ENCODE assay signal across 8 cellular contexts in the genomic region with DNA sequence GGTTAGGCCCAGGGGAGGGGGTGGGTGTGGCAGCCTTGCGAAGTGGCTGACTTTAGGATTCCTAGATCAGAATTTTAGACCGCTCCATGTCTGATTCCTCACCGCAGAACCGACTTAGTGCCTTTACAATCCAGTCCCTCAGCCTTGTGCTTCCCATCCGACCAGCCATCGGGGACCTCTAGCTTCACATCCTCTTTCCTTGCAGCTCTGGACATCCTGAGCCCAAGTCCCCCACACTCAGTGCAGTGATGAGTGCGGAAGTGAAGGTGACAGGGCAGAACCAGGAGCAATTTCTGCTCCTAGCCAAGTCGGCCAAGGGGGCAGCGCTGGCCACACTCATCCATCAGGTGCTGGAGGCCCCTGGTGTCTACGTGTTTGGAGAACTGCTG. TPM values are rescaled to one million over a fixed set of nuclear protein-coding genes. Genes with fewer than 3 reads are reported as not detected.
DNase-seq lines count a peak whose midpoint lies in the region; ATAC-seq lines count a peak whose summit lies in the region.

No MANE protein-coding gene starts in this region.

- DNase-seq in EH (ENCODE audit: low read depth), result peak; percentile 44
- peak; percentile 15 for DNase-seq in MG63
- peak; percentile 55 for DNase-seq in activated CD8-positive, alpha-beta T cell treated with anti-CD3 and anti-CD28 coated beads, Interleukin-2, amount 10 ng/mL, durations not matched to agents 7 days and 5 days
- no peak for DNase-seq in Right ventricle myocardium superior
- DNase-seq in posterior vena cava (ENCODE audit: low spot score), result peak; percentile 79
- DNase-seq in NCI-H226, result no peak

- no peaks in the 10 kb centered on the region for H3K27me3 Mint-ChIP-seq in activated CD8-positive, alpha-beta T cell treated with anti-CD3 and anti-CD28 coated beads, Interleukin-2, amount 10 ng/mL, durations not matched to agents 7 days and 5 days (ENCODE audit: low read depth)

- intact Hi-C loops in Right ventricle myocardium superior (cut with DNase I) (no loop called here), posterior vena cava (cut with DNase I) (no loop called here)

- H3K4me3 ChIP-seq in MG63, result peak overlapping the region; percentile 67

- H3K9me3 ChIP-seq in MG63, result no peaks in the 10 kb centered on the region

- H3K27me3 ChIP-seq in MG63, result no peaks in the 10 kb centered on the region

- CTCF ChIA-PET in activated CD8-positive, alpha-beta T cell treated with anti-CD3 and anti-CD28 coated beads, Interleukin-2, amount 10 ng/mL, durations not matched to agents 7 days and 5 days (lab: Charles Lee), result interaction anchor here (0.7 to 3.2 kb wide), 24 partner anchors 9 to 187 kb away, joined by 3 to 32 read pairs (median 6); partner anchors contain the start of genes CDCA3, MLF2, PTMS and SPSB2

- ATAC-seq in GM21529 (IDR thresholded peaks at IDR 0.05; ENCODE audit: unreplicated experiment) (peak; percentile 24), Right ventricle myocardium superior (ENCODE audit: poor library complexity) (peak; percentile 4), HG02623 (IDR thresholded peaks at IDR 0.05; ENCODE audit: unreplicated experiment) (no peak)
- peak; percentile 40 for ATAC-seq in activated CD8-positive, alpha-beta T cell treated with anti-CD3 and anti-CD28 coated beads, Interleukin-2, amount 10 ng/mL, durations not matched to agents 7 days and 5 days

- peaks cover 18% of the 10 kb centered on the region for H3K36me3 Mint-ChIP-seq in activated CD8-positive, alpha-beta T cell treated with anti-CD3 and anti-CD28 coated beads, Interleukin-2, amount 10 ng/mL, durations not matched to agents 7 days and 5 days (ENCODE audit: low read depth)

- POLR2A ChIA-PET in activated CD8-positive, alpha-beta T cell treated with anti-CD3 and anti-CD28 coated beads, Interleukin-2, amount 10 ng/mL, durations not matched to agents 7 days and 5 days (lab: Charles Lee), result interaction anchor here (0.6 to 3.2 kb wide), 28 partner anchors 9 to 288 kb away, joined by 3 to 69 read pairs (median 4); partner anchors contain the start of genes C12orf57, CDCA3, GPR162 and LPAR5

- H3K9me3 Mint-ChIP-seq in activated CD8-positive, alpha-beta T cell treated with anti-CD3 and anti-CD28 coated beads, Interleukin-2, amount 10 ng/mL, durations not matched to agents 7 days and 5 days (ENCODE audit: insufficient read depth), result no peaks in the 10 kb centered on the region

- H3K4me3 Mint-ChIP-seq in activated CD8-positive, alpha-beta T cell treated with anti-CD3 and anti-CD28 coated beads, Interleukin-2, amount 10 ng/mL, durations not matched to agents 7 days and 5 days, result peak overlapping the region; percentile 84

- peak overlapping the region; percentile 93 for H3K27ac Mint-ChIP-seq in activated CD8-positive, alpha-beta T cell treated with anti-CD3 and anti-CD28 coated beads, Interleukin-2, amount 10 ng/mL, durations not matched to agents 7 days and 5 days

- H3K4me1 Mint-ChIP-seq in activated CD8-positive, alpha-beta T cell treated with anti-CD3 and anti-CD28 coated beads, Interleukin-2, amount 10 ng/mL, durations not matched to agents 7 days and 5 days (ENCODE audit: low read depth), result peaks cover 29% of the 10 kb centered on the region

- peaks cover 13% of the 10 kb centered on the region for H3K36me3 ChIP-seq in MG63

RNA-seq across cellular contexts. Expression of gene COPS7A, which starts 0.6 kb away (rescaled TPM):
- total RNA-seq in MG63 (2014; rRNA removed; shearing (Covaris generic); ENCODE audit: low replicate concordance), result 91.3 and 125 TPM in 2 replicates
- total RNA-seq in activated CD8-positive, alpha-beta T cell treated with anti-CD3 and anti-CD28 coated beads, Interleukin-2, amount 10 ng/mL, durations not matched to agents 7 days and 5 days, result 10 to 100 TPM; 26.9 to 29.7 TPM
- 70.4 TPM for total RNA-seq in Right ventricle myocardium superior
- 10 to 100 TPM; 46.0 to 54.5 TPM for total RNA-seq in posterior vena cava

RNA-seq across cellular contexts. Expression of gene PIANP, which starts 23.8 kb away (rescaled TPM):
- not detected in 2 replicates for total RNA-seq in MG63 (2014; rRNA removed; shearing (Covaris generic); ENCODE audit: low replicate concordance)
- not detected for total RNA-seq in activated CD8-positive, alpha-beta T cell treated with anti-CD3 and anti-CD28 coated beads, Interleukin-2, amount 10 ng/mL, durations not matched to agents 7 days and 5 days
- 0.35 TPM for total RNA-seq in Right ventricle myocardium superior
- total RNA-seq in posterior vena cava, result under 1 TPM in 1 of 2 donors, not detected in 1; 0.69 TPM

RNA-seq across cellular contexts. Expression of gene MLF2, which starts 28.5 kb away (rescaled TPM):
- 178 and 274 TPM in 2 replicates for total RNA-seq in MG63 (2014; rRNA removed; shearing (Covaris generic); ENCODE audit: low replicate concordance)
- total RNA-seq in activated CD8-positive, alpha-beta T cell treated with anti-CD3 and anti-CD28 coated beads, Interleukin-2, amount 10 ng/mL, durations not matched to agents 7 days and 5 days, result 100 to 1,000 TPM; 109 to 113 TPM
- 153 TPM for total RNA-seq in Right ventricle myocardium superior
- total RNA-seq in posterior vena cava, result 100 to 1,000 TPM; 106 to 145 TPM

RNA-seq across cellular contexts. Expression of gene ZNF384, which starts 35.2 kb away (rescaled TPM):
- 9.3 and 21.9 TPM in 2 replicates for total RNA-seq in MG63 (2014; rRNA removed; shearing (Covaris generic); ENCODE audit: low replicate concordance)
- 10 to 100 TPM; 71.9 to 76.4 TPM for total RNA-seq in activated CD8-positive, alpha-beta T cell treated with anti-CD3 and anti-CD28 coated beads, Interleukin-2, amount 10 ng/mL, durations not matched to agents 7 days and 5 days
- total RNA-seq in Right ventricle myocardium superior, result 23.0 TPM
- 10 to 100 TPM; 35.6 to 40.1 TPM for total RNA-seq in posterior vena cava

RNA-seq across cellular contexts. Expression of gene PTMS, which starts 41.8 kb away (rescaled TPM):
- 272 and 328 TPM in 2 replicates for total RNA-seq in MG63 (2014; rRNA removed; shearing (Covaris generic); ENCODE audit: low replicate concordance)
- 10 to 100 TPM; 42.9 to 47.4 TPM for total RNA-seq in activated CD8-positive, alpha-beta T cell treated with anti-CD3 and anti-CD28 coated beads, Interleukin-2, amount 10 ng/mL, durations not matched to agents 7 days and 5 days
- total RNA-seq in Right ventricle myocardium superior (108 TPM), posterior vena cava (100 to 1,000 TPM; 373 to 398 TPM)

Comparison
In these comparisons a context has a peak if more than half of its experiments do, and no peak if none do; other contexts are left out.
1. DNase-seq: peak in EH (single experiment), MG63 (single experiment), activated CD8-positive, alpha-beta T cell treated with anti-CD3 and anti-CD28 coated beads, Interleukin-2, amount 10 ng/mL, durations not matched to agents 7 days and 5 days (single experiment) and posterior vena cava (single experiment); none in Right ventricle myocardium superior (single experiment) and NCI-H226 (single experiment).